ENCODE assay signal across 8 cellular contexts in the genomic region with DNA sequence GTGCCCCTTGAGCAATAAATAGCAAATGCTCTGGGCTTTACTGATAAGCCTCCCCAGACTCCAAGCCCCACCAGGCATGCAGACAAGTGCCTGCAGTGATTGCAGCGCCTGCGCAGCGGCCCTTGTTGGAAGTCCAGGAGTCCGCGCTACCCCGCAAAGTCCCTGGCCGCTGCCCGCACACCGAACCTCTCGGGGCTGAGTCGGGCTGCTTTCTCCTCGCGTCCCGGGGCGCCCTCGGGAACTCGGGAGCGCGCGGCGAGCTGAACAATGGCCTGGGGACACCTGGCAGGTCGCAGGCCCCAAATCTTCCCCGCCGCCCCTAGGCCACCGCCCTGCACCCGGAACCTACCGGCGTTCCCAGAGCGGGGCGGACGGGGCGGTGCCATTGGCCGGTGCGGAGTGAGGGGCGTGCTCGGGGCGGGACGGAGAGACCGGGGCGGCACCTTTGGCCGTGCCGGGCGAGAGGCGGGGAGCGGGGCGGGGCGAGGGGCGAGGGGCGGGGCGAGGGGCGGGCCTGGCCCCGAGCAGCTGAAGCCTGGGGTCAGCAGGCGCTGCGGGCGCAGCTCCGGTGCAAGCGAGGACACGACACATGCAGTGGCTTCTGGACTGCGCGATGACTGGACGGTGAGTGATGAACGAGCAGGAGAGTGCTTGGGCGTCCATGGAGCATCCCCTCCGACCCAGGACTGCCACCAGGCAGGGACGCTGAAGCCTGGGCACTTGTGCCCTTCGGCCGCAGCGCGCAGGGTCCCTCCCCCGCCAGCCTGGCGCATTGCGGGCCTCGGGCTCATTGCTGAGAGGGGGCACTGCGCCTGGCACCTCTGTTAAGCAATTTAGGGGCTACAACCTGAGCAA. TPM values are rescaled to one million over a fixed set of nuclear protein-coding genes. Genes with fewer than 3 reads are reported as not detected.
DNase-seq lines count a peak whose midpoint lies in the region; ATAC-seq and TF ChIP-seq lines count a peak whose summit lies in the region.

A gene with protein sequence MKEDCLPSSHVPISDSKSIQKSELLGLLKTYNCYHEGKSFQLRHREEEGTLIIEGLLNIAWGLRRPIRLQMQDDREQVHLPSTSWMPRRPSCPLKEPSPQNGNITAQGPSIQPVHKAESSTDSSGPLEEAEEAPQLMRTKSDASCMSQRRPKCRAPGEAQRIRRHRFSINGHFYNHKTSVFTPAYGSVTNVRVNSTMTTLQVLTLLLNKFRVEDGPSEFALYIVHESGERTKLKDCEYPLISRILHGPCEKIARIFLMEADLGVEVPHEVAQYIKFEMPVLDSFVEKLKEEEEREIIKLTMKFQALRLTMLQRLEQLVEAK (plus strand): TSS at position 560 of the 855 bp plus-strand sequence. CDS start 10,401 bp downstream, outside the sequence.

- peak; percentile 91 for ATAC-seq in GM21360 (IDR thresholded peaks at IDR 0.05; ENCODE audit: unreplicated experiment)

- CTCF ChIA-PET in Calu3 (lab: Charles Lee), result no interaction called here

- H3K4me1 Mint-ChIP-seq in Calu3 (ENCODE audit: low read depth, unreplicated experiment), result peaks cover 14% of the 10 kb centered on the region

- BruUV-seq in Calu3 (replicated peaks; lab: Mats Ljungman, UMichigan), result no TSS peak

- H3K27me3 ChIP-seq in OCI-LY3 (ENCODE audit: low read depth, low read length) (no peaks in the 10 kb centered on the region), esophagus (ENCODE audit: control insufficient read depth in 1 of 2, insufficient read depth in 2 of 2, low read length in 2 of 2) (no peaks in the 10 kb centered on the region), muscle layer of colon (ENCODE audit: control insufficient read depth in 1 of 2, insufficient read depth in 2 of 2, low read length in 2 of 2) (no peaks in the 10 kb centered on the region)

- peak within 1 kb of the TSS; percentile 53 for H3K27ac ChIP-seq in OCI-LY3 (ENCODE audit: low read length)
- H3K27ac ChIP-seq in esophagus (ENCODE audit: low read depth in 2 of 2, low read length in 1 of 2), result peak within 1 kb of the TSS; percentile 88 to 92
- H3K27ac ChIP-seq in muscle layer of colon (ENCODE audit: low read depth, low read length), result peak within 1 kb of the TSS; percentile 96

- peak within 1 kb of the TSS; percentile 100 for H3K4me3 ChIP-seq in OCI-LY3 (ENCODE audit: low read length)
- peak within 1 kb of the TSS; percentile 83 for H3K4me3 ChIP-seq in esophagus (ENCODE audit: low read depth in 1 of 2, low read length in 2 of 2)
- peak within 1 kb of the TSS; percentile 81 to 86 for H3K4me3 ChIP-seq in muscle layer of colon (ENCODE audit: low read depth in 1 of 2, low read length in 2 of 2)

- peak within 1 kb of the TSS; percentile 53; the same call in 1 of the 2 replicates for H2AFZ ChIP-seq in OCI-LY3 (ENCODE audit: low read depth, low read length)

- whole genome bisulfite sequencing in esophagus, 2 donors, result 1% methylated on average over 58 to 74 of the region's 74 CpGs

- DNase-seq in Calu3 (peak; percentile 95), HT1080 (ENCODE audit: low read depth) (peak; percentile 70)
- peak; percentile 92 for DNase-seq in activated T-cell treated with anti-CD3 and anti-CD28 coated beads, Interleukin-2, amount 50 U/mL, for 1 hour
- peak; percentile 84 for DNase-seq in stimulated activated CD8-positive, alpha-beta memory T cell treated with anti-CD3 and anti-CD28 coated beads, Interleukin-7, amount 100 ng/mL, for 24 hours (ENCODE audit: low read depth)

- H3K36me3 ChIP-seq in OCI-LY3 (replicated peaks; ENCODE audit: low read depth, low read length), result peaks cover 5% of the 10 kb centered on the region
- peaks cover 0 to 4% of the 10 kb centered on the region in 2 donors for H3K36me3 ChIP-seq in esophagus (ENCODE audit: control insufficient read depth in 2 of 2, insufficient read depth in 2 of 2, low read length in 1 of 2)
- H3K36me3 ChIP-seq in muscle layer of colon (ENCODE audit: insufficient read depth, low read length), result peaks cover 9% of the 10 kb centered on the region

- H3K4me3 Mint-ChIP-seq in Calu3 (ENCODE audit: low read depth, unreplicated experiment), result peak within 1 kb of the TSS; percentile 76

- no peaks in the 10 kb centered on the region for H3K9me3 Mint-ChIP-seq in Calu3 (ENCODE audit: low read depth, unreplicated experiment)

- peak within 1 kb of the TSS; percentile 88 for H3K4me2 ChIP-seq in OCI-LY3 (ENCODE audit: low read length)

- intact Hi-C loops in Calu3 (cut with micrococcal nuclease; ENCODE audit: unreplicated experiment), result no loop called here

- H3K9ac ChIP-seq in OCI-LY3 (ENCODE audit: low read length), result peak within 1 kb of the TSS; percentile 85
- peak within 1 kb of the TSS; percentile 62 for H3K9ac ChIP-seq in muscle layer of colon (ENCODE audit: low read length)

- H3K9me3 ChIP-seq in OCI-LY3 (ENCODE audit: insufficient read depth, low read length) (no peaks in the 10 kb centered on the region), esophagus (ENCODE audit: control insufficient read depth in 2 of 2, insufficient read depth in 1 of 2, low read depth in 1 of 2, low read length in 1 of 2) (no peaks in the 10 kb centered on the region), muscle layer of colon (ENCODE audit: low read length) (no peaks in the 10 kb centered on the region)

- H3K27me3 Mint-ChIP-seq in Calu3 (ENCODE audit: unreplicated experiment), result no peaks in the 10 kb centered on the region

- peak within 1 kb of the TSS; percentile 33 for H3K27ac Mint-ChIP-seq in Calu3 (ENCODE audit: unreplicated experiment)

- H3K36me3 Mint-ChIP-seq in Calu3 (ENCODE audit: insufficient read depth, unreplicated experiment), result peaks cover 24% of the 10 kb centered on the region

- H3K79me2 ChIP-seq in OCI-LY3 (ENCODE audit: low read length), result peaks cover 8% of the 10 kb centered on the region

- TF ChIP-seq CTCF in Calu3 (IDR thresholded peaks at IDR 0.05; ENCODE audit: unreplicated experiment) (no peak), OCI-LY3 (IDR thresholded peaks at IDR 0.05; ENCODE audit: low read depth, low read length) (no peak)

- H4K20me1 ChIP-seq in OCI-LY3 (ENCODE audit: insufficient read depth, low read length), result no peaks in the 10 kb centered on the region

- peaks cover 44% of the 10 kb centered on the region for H3K4me1 ChIP-seq in OCI-LY3 (ENCODE audit: low read length)
- peaks cover 3 to 6% of the 10 kb centered on the region in 2 donors for H3K4me1 ChIP-seq in esophagus (ENCODE audit: control insufficient read depth in 2 of 2, insufficient read depth in 2 of 2, low read length in 1 of 2)
- peaks cover 46% of the 10 kb centered on the region for H3K4me1 ChIP-seq in muscle layer of colon (ENCODE audit: insufficient read depth, low read length)

RNA-seq across cellular contexts. Expression of the gene that starts here (rescaled TPM):
- total RNA-seq in Calu3 (2022), result 2.2 and 2.4 TPM in 2 replicates
- total RNA-seq in HT1080 (2014; rRNA removed; shearing (Covaris generic)), result 6.6 and 7.8 TPM in 2 replicates
- 19.1 and 19.4 TPM in 2 replicates for polyA plus RNA-seq in HT1080 (2015; cell fraction: cytosol; rRNA removed)
- 31.4 and 46.0 TPM in 2 replicates for polyA plus RNA-seq in HT1080 (2015; cell fraction: nucleus; rRNA removed)
- polyA plus RNA-seq in esophagus, result 1 to 10 TPM; 3.6 to 3.7 TPM

Comparison
In these comparisons a context has a peak if more than half of its experiments do, and no peak if none do; other contexts are left out.
1. Peak in every context shown above with its lines: DNase-seq, ATAC-seq, H3K4me3 ChIP-seq and H3K27ac ChIP-seq.